Comparison of ENCODE assay signal across 9 cellular contexts in the genomic region with DNA sequence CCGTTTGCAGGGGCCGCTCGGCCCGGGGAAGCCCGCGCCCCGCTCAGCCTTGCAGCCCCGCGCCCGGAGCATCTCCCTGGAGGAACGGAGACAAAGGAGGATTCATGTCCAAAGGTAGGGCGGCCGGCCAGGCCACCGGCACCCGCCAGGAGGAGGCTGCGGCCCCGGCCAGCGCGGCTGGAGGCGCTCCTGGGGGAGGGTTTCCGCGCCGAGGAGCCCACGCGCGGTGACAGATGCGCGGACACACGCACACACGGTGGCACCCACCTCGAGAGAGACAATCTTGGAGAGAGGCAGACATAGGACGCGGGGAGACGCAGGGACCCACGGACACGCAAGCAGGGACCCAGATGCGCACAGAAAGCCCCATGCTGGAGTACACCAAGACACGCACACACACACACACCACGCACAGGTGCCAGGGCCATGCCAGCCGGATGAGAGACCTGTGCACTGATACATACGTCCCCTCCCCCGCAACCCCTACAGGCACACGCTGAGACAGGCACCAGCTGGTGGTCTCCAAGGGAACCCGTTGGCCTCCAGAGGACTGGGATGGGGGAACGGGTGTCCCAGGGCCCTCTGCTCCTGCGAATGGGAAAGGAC. TPM values are rescaled to one million over a fixed set of nuclear protein-coding genes. Genes with fewer than 3 reads are reported as not detected.
DNase-seq lines count a peak whose midpoint lies in the region; ATAC-seq, FAIRE-seq and TF ChIP-seq lines count a peak whose summit lies in the region.
"Had no signal": no experiment of that assay in that cellular context is flagged by ENCODE, and none has a peak within 500 bp of the region (broad histone marks: within the 10 kb centered on the region; RNA-seq: fewer than 3 reads in every experiment).

No MANE protein-coding gene starts in this region.

- H3K27ac Mint-ChIP-seq in activated naive CD8-positive, alpha-beta T cell, result no peak overlapping the region
- H3K27ac Mint-ChIP-seq in activated naive CD8-positive, alpha-beta T cell treated with anti-CD3 and anti-CD28 coated beads, Interleukin-2, amount 50 U/mL, for 24 hours, result no peak overlapping the region
- no peak overlapping the region for H3K27ac Mint-ChIP-seq in T-helper 17 cell
- H3K27ac Mint-ChIP-seq: activated naive CD4-positive, alpha-beta T cell treated with anti-CD3 and anti-CD28 coated beads, Interleukin-2, amount 50 U/mL, for 72 hours had no signal

- no peaks in the 10 kb centered on the region for H3K36me3 Mint-ChIP-seq in activated naive CD8-positive, alpha-beta T cell
- H3K36me3 Mint-ChIP-seq in activated naive CD8-positive, alpha-beta T cell treated with anti-CD3 and anti-CD28 coated beads, Interleukin-2, amount 50 U/mL, for 24 hours (ENCODE audit: low read depth), result no peaks in the 10 kb centered on the region
- H3K36me3 Mint-ChIP-seq in T-helper 17 cell (ENCODE audit: low read depth), result no peaks in the 10 kb centered on the region

- H3K9me3 Mint-ChIP-seq in activated naive CD8-positive, alpha-beta T cell (ENCODE audit: low read depth), result no peaks in the 10 kb centered on the region
- H3K9me3 Mint-ChIP-seq in activated naive CD8-positive, alpha-beta T cell treated with anti-CD3 and anti-CD28 coated beads, Interleukin-2, amount 50 U/mL, for 24 hours, result no peaks in the 10 kb centered on the region
- H3K9me3 Mint-ChIP-seq: activated naive CD4-positive, alpha-beta T cell treated with anti-CD3 and anti-CD28 coated beads, Interleukin-2, amount 50 U/mL, for 72 hours had no signal

- DNase-seq in activated naive CD8-positive, alpha-beta T cell treated with anti-CD3 and anti-CD28 coated beads, Interleukin-2, amount 50 U/mL, for 24 hours, result no peak
- DNase-seq in T-helper 17 cell (no peak), thoracic aorta (ENCODE audit: low spot score) (no peak), middle frontal gyrus (ENCODE audit: extremely low spot score, low spot score) (no peak), GM19239 (ENCODE audit: insufficient read length, low spot score) (no peak)

- no peak for FAIRE-seq in GM19239 (lab: Jason Lieb, UNC)

- H3K27me3 ChIP-seq in thoracic aorta (replicated peaks; ENCODE audit: insufficient read depth), result peaks cover 11% of the 10 kb centered on the region

- H3K27me3 Mint-ChIP-seq in activated naive CD8-positive, alpha-beta T cell, result peaks cover 23% of the 10 kb centered on the region
- peaks cover 38% of the 10 kb centered on the region for H3K27me3 Mint-ChIP-seq in activated naive CD8-positive, alpha-beta T cell treated with anti-CD3 and anti-CD28 coated beads, Interleukin-2, amount 50 U/mL, for 24 hours
- peaks cover 30% of the 10 kb centered on the region for H3K27me3 Mint-ChIP-seq in T-helper 17 cell

- peaks cover 6% of the 10 kb centered on the region for H3K4me1 Mint-ChIP-seq in activated naive CD8-positive, alpha-beta T cell (ENCODE audit: low read depth)
- H3K4me1 Mint-ChIP-seq in activated naive CD8-positive, alpha-beta T cell treated with anti-CD3 and anti-CD28 coated beads, Interleukin-2, amount 50 U/mL, for 24 hours, result peaks cover 5% of the 10 kb centered on the region
- peaks cover 4% of the 10 kb centered on the region for H3K4me1 Mint-ChIP-seq in T-helper 17 cell

- H3K36me3 ChIP-seq in thoracic aorta, result no peaks in the 10 kb centered on the region

- ATAC-seq in activated naive CD8-positive, alpha-beta T cell treated with anti-CD3 and anti-CD28 coated beads, Interleukin-2, amount 50 U/mL, for 24 hours, result no peak
- ATAC-seq in T-helper 17 cell, result peak; percentile 46
- no peak for ATAC-seq in thoracic aorta (ENCODE audit: insufficient number of reproducible peaks, low FRiP score, low read depth)
- ATAC-seq in GM18498 (IDR thresholded peaks at IDR 0.05; ENCODE audit: unreplicated experiment), result no peak

- peak overlapping the region; percentile 82 for H3K4me3 ChIP-seq in iPS-18c (ENCODE audit: insufficient read depth, low read depth, low read length)
- peak overlapping the region; percentile 67 for H3K4me3 ChIP-seq in thoracic aorta

- H3K9me3 ChIP-seq in T-helper 17 cell (ENCODE audit: control insufficient read depth, low read length, poor library complexity, severe bottlenecking) (no peaks in the 10 kb centered on the region), iPS-18c (ENCODE audit: control insufficient read depth, insufficient read depth, low read length) (no peaks in the 10 kb centered on the region), thoracic aorta (no peaks in the 10 kb centered on the region)

- no peak for TF ChIP-seq CTCF in thoracic aorta (IDR thresholded peaks at IDR 0.05)

- H3K27ac ChIP-seq in thoracic aorta, result no peak overlapping the region

- H3K4me1 ChIP-seq in thoracic aorta (ENCODE audit: control insufficient read depth in 1 of 2, low read depth in 2 of 2), result peaks cover 2 to 11% of the 10 kb centered on the region in 2 donors

- H3K4me3 Mint-ChIP-seq in activated naive CD8-positive, alpha-beta T cell, result peak overlapping the region; percentile 57
- H3K4me3 Mint-ChIP-seq in activated naive CD8-positive, alpha-beta T cell treated with anti-CD3 and anti-CD28 coated beads, Interleukin-2, amount 50 U/mL, for 24 hours, result no peak overlapping the region
- H3K4me3 Mint-ChIP-seq in T-helper 17 cell, result peak overlapping the region; percentile 71

RNA-seq across cellular contexts. Expression of gene SEPTIN3, which starts 7.8 kb away (rescaled TPM):
- total RNA-seq in T-helper 17 cell, result under 1 TPM in 1 of 2 donors, not detected in 1; 0.42 TPM
- total RNA-seq in thoracic aorta, result not detected

RNA-seq across cellular contexts. Expression of gene WBP2NL, which starts 21.5 kb away (rescaled TPM):
- total RNA-seq in T-helper 17 cell (1 to 10 TPM in 1 of 2 donors, under 1 TPM in 1; 0.91 to 1.7 TPM), thoracic aorta (1 to 10 TPM in 1 of 2 donors, not detected in 1; 1.3 TPM)

RNA-seq across cellular contexts. Expression of gene CENPM, which starts 30.1 kb away (rescaled TPM):
- 10 to 100 TPM; 26.9 to 28.3 TPM for total RNA-seq in T-helper 17 cell
- not detected for total RNA-seq in thoracic aorta

RNA-seq across cellular contexts. Expression of gene TNFRSF13C, which starts 50.5 kb away (rescaled TPM):
- total RNA-seq in T-helper 17 cell (10 to 100 TPM; 10.2 to 23.9 TPM), thoracic aorta (not detected)
